In genomic region chr3:27740854-27741253, GRCh38 we compare ENCODE assay signal across 3 cellular contexts.
"Had no signal": no experiment of that assay in that cellular context is flagged by ENCODE, and none has a peak within 500 bp of the region (broad histone marks: within the 10 kb centered on the region; RNA-seq: fewer than 3 reads in every experiment).

No MANE protein-coding gene starts in this region.

- H3K4me3 ChIP-seq: GM12878 had no signal

- ATAC-seq: GM12878 had no signal

- DNase-seq: GDM1, GF-D8 had no signal
